In the genomic region with DNA sequence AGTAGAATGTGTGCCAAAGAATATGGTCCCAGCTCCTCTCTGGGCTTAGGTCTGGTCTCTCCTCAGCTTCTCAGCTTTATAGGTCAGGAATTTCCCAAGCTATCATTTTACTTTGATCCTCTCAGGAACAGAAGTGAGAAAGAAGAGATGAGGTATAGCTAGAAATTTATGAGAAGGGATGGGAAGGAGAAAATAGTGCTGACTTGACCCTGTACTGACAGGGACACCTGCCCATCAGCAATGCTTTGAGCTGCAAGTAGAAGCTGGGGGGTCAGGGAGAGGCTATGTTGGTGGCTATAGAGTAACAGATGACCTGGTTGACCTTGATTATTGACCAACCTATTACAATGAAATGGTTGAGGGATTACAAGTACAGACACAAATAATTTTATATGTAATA, we compare ENCODE assay signal across 16 cellular contexts.
DNase-seq lines count a peak whose midpoint lies in the region; ATAC-seq, FAIRE-seq and TF ChIP-seq lines count a peak whose summit lies in the region.
"Had no signal": no experiment of that assay in that cellular context is flagged by ENCODE, and none has a peak within 500 bp of the region (broad histone marks: within the 10 kb centered on the region; RNA-seq: fewer than 3 reads in every experiment).

No MANE protein-coding gene starts in this region.

- H3K27ac ChIP-seq in KOPT-K1 (ENCODE audit: low read depth, low read length, poor library complexity, severe bottlenecking) (peak overlapping the region; percentile 70), GM12878 (ENCODE audit: control insufficient read depth, insufficient read depth) (0 out of 2 replicates have a peak overlapping the region, but pooled peaks have one; percentile 10), skeletal muscle tissue (ENCODE audit: low read depth, low read length) (peak overlapping the region; percentile 16), tibial nerve (no peak overlapping the region), ovary (no peak overlapping the region)
- H3K27ac ChIP-seq: PC-9, testis had no signal

- no peak for FAIRE-seq in GM12878 (lab: Jason Lieb, UNC)

- TF ChIP-seq CTCF in GM12865 (IDR thresholded peaks at IDR 0.05; ENCODE audit: insufficient read depth, low read depth, low read length, missing control alignments) (no peak), GM12878 (IDR thresholded peaks at IDR 0.05 in 2 of 3, conservative IDR thresholded peaks at IDR 0.05 in 1 of 3; ENCODE audit: control insufficient read depth in 2 of 3, extremely low read depth in 1 of 3, insufficient read depth in 1 of 3, low read depth in 3 of 3, low read length in 3 of 3) (no peak), tibial nerve (IDR thresholded peaks at IDR 0.05) (no peak), ovary (IDR thresholded peaks at IDR 0.05) (no peak)

- SMC1A ChIA-PET in GM12878 (lab: Charles Lee; ENCODE audit: uncharacterized antibody, unreplicated experiment), result interaction anchor here (0.6 to 7.7 kb wide), 27 partner anchors 13 to 878 kb away, joined by 3 to 125 read pairs (median 6); no protein-coding TSS in a partner anchor

- H3K9me3 ChIP-seq in KOPT-K1 (ENCODE audit: insufficient read depth, low read length, poor library complexity, severe bottlenecking) (peaks cover 9% of the 10 kb centered on the region), GM12878 (replicated peaks; ENCODE audit: control insufficient read depth, insufficient read depth, low read length) (no peaks in the 10 kb centered on the region; the same call in 1 of the 3 replicates), skeletal muscle tissue (ENCODE audit: control insufficient read depth in 3 of 3, low read length in 3 of 3) (no peaks in the 10 kb centered on the region), tibial nerve (no peaks in the 10 kb centered on the region), ovary (no peaks in the 10 kb centered on the region)
- H3K9me3 ChIP-seq: testis had no signal

- no peak for TF ChIP-seq POLR2A in GM12878 (IDR thresholded peaks at IDR 0.05; ENCODE audit: low read depth, low read length)
- no peak for TF ChIP-seq POLR2A in tibial nerve (IDR thresholded peaks at IDR 0.05)
- TF ChIP-seq POLR2A in ovary (IDR thresholded peaks at IDR 0.05), result no peak

- intact Hi-C loops in GM12878 (cut with micrococcal nuclease; ENCODE audit: unreplicated experiment) (loop anchor here (10.0 kb wide), 1 partner anchor 86 kb away; no protein-coding TSS in a partner anchor), ovary (cut with DNase I) (no loop called here)

- no peak overlapping the region for H3K4me3 ChIP-seq in GM12865 (ENCODE audit: low read depth, low read length)
- H3K4me3 ChIP-seq in GM12878, result no peak overlapping the region
- H3K4me3 ChIP-seq in skeletal muscle tissue (ENCODE audit: low read length in 3 of 3), result no peak overlapping the region
- no peak overlapping the region for H3K4me3 ChIP-seq in tibial nerve
- H3K4me3 ChIP-seq in ovary, result no peak overlapping the region
- H3K4me3 ChIP-seq: coronary artery, PC-9, testis had no signal

- peak; percentile 17 for ATAC-seq in GM12878
- ATAC-seq in GM21619 (IDR thresholded peaks at IDR 0.05; ENCODE audit: unreplicated experiment), result no peak

- TF ChIP-seq EP300 in GM12878 (IDR thresholded peaks at IDR 0.05; ENCODE audit: borderline replicate concordance in 1 of 2, control insufficient read depth in 1 of 2, low read depth in 2 of 2, low read length in 2 of 2), result no peak
- TF ChIP-seq EP300 in tibial nerve (IDR thresholded peaks at IDR 0.05), result no peak
- TF ChIP-seq EP300 in ovary (IDR thresholded peaks at IDR 0.05), result no peak

- CTCF ChIA-PET in GM12878 (lab: Yijun Ruan, JAX), result interaction anchor here (0.7 to 4.4 kb wide), 17 partner anchors 12 to 135 kb away, joined by 3 to 25 read pairs (median 5); no protein-coding TSS in a partner anchor

- H3K79me2 ChIP-seq in GM12878 (ENCODE audit: control insufficient read depth, insufficient read depth, low read length), result no peaks in the 10 kb centered on the region

- H3K27me3 ChIP-seq in GM12878 (replicated peaks in 1 of 2; ENCODE audit: control insufficient read depth in 2 of 2, insufficient read depth in 2 of 2, low read length in 1 of 2), result no peaks in the 10 kb centered on the region
- H3K27me3 ChIP-seq in skeletal muscle tissue (ENCODE audit: control insufficient read depth in 3 of 3, insufficient read depth in 3 of 3, low read length in 3 of 3), result no peaks in the 10 kb centered on the region
- H3K27me3 ChIP-seq in tibial nerve, result no peaks in the 10 kb centered on the region
- H3K27me3 ChIP-seq in ovary, result no peaks in the 10 kb centered on the region
- H3K27me3 ChIP-seq: testis had no signal

- H2AFZ ChIP-seq in GM12878 (ENCODE audit: control insufficient read depth, low read depth, low read length), result no peak overlapping the region
- H2AFZ ChIP-seq: PC-9 had no signal

- no TSS peak for BruUV-seq in GM12878 (replicated peaks; lab: Mats Ljungman, UMichigan)

- POLR2A ChIA-PET in GM12878 (lab: Charles Lee), result interaction anchor here (1.0 to 6.1 kb wide), 12 partner anchors 12 to 91 kb away, joined by 3 to 52 read pairs (median 6); no protein-coding TSS in a partner anchor

- no peaks in the 10 kb centered on the region for H4K20me1 ChIP-seq in GM12878 (ENCODE audit: control insufficient read depth, insufficient read depth)

- peaks cover 25% of the 10 kb centered on the region for H3K4me1 ChIP-seq in GM12878 (ENCODE audit: control insufficient read depth, insufficient read depth, low read length)
- H3K4me1 ChIP-seq in skeletal muscle tissue (ENCODE audit: control insufficient read depth in 3 of 3, insufficient read depth in 3 of 3, low read length in 3 of 3), result peaks cover 19 to 40% (median 21%) of the 10 kb centered on the region in 3 donors
- H3K4me1 ChIP-seq in tibial nerve, result peaks cover 0 to 49% (median 22%) of the 10 kb centered on the region in 4 donors
- peaks cover 8% of the 10 kb centered on the region for H3K4me1 ChIP-seq in ovary (ENCODE audit: insufficient read depth)

- DNase-seq in GM12865 (ENCODE audit: low read depth) (peak; percentile 51), GM12878 (ENCODE audit: low read depth, low spot score) (no peak), tibial nerve (ENCODE audit: low spot score in 2 of 2) (no peak), ovary (no peak)
- DNase-seq: activated CD4-positive, alpha-beta T cell treated with anti-CD3 and anti-CD28 coated beads, Interleukin-2, amount 50 U/mL, for 48 hours; aorta; H9; Karpas-422; NCI-H1105; PC-9; stimulated activated CD4-positive, alpha-beta T cell treated with anti-CD3 and anti-CD28 coated beads, Interleukin-4, amount 100 ng/mL, for 24 hours; testis had no signal

- in situ Hi-C loops in GM12878 (cut with MboI), result no loop called here

- RAD21 ChIA-PET in GM12878 (lab: Charles Lee; ENCODE audit: unreplicated experiment), result interaction anchor here (0.7 to 7.9 kb wide), 24 partner anchors 12 to 134 kb away, joined by 3 to 103 read pairs (median 4); partner anchors contain the start of gene XCL2

- peak overlapping the region; percentile 28 for H3K4me2 ChIP-seq in GM12878 (ENCODE audit: control insufficient read depth, insufficient read depth)
- H3K4me2 ChIP-seq: PC-9 had no signal

- no peaks in the 10 kb centered on the region for H3K36me3 ChIP-seq in KOPT-K1 (ENCODE audit: insufficient read depth, low read length)
- no peaks in the 10 kb centered on the region for H3K36me3 ChIP-seq in GM12878 (ENCODE audit: control insufficient read depth in 2 of 2, insufficient read depth in 2 of 2, low read length in 1 of 2)
- H3K36me3 ChIP-seq in skeletal muscle tissue (ENCODE audit: control insufficient read depth in 3 of 3, insufficient read depth in 3 of 3, low read length in 3 of 3), result no peaks in the 10 kb centered on the region
- H3K36me3 ChIP-seq in tibial nerve, result no peaks in the 10 kb centered on the region
- no peaks in the 10 kb centered on the region for H3K36me3 ChIP-seq in ovary

- TF ChIP-seq RAD21 in GM12878 (IDR thresholded peaks at IDR 0.05; ENCODE audit: insufficient read depth, low read depth, low read length), result no peak

- H3K9ac ChIP-seq in GM12878 (ENCODE audit: control insufficient read depth, insufficient read depth, low read length) (no peak overlapping the region), skeletal muscle tissue (ENCODE audit: low read depth in 1 of 3, low read length in 3 of 3) (no peak overlapping the region)

TF ChIP-seq in GM12878, 131 proteins besides CTCF, POLR2A, EP300 and RAD21 (continues in another document):
- TF ChIP-seq, protein P1, sequence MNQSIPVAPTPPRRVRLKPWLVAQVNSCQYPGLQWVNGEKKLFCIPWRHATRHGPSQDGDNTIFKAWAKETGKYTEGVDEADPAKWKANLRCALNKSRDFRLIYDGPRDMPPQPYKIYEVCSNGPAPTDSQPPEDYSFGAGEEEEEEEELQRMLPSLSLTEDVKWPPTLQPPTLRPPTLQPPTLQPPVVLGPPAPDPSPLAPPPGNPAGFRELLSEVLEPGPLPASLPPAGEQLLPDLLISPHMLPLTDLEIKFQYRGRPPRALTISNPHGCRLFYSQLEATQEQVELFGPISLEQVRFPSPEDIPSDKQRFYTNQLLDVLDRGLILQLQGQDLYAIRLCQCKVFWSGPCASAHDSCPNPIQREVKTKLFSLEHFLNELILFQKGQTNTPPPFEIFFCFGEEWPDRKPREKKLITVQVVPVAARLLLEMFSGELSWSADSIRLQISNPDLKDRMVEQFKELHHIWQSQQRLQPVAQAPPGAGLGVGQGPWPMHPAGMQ (IDR thresholded peaks at IDR 0.05; ENCODE audit: borderline replicate concordance), result no peak
- TF ChIP-seq MTA2 (IDR thresholded peaks at IDR 0.05; ENCODE audit: low read depth) (no peak), POLR2AphosphoS5 (IDR thresholded peaks at IDR 0.05; ENCODE audit: low read length) (no peak), WRNIP1 (IDR thresholded peaks at IDR 0.05; ENCODE audit: borderline replicate concordance, low read depth, low read length) (no peak), KAT2A (conservative IDR thresholded peaks at IDR 0.05; ENCODE audit: control insufficient read depth, low read depth, low read length) (no peak)
- TF ChIP-seq, protein P2, sequence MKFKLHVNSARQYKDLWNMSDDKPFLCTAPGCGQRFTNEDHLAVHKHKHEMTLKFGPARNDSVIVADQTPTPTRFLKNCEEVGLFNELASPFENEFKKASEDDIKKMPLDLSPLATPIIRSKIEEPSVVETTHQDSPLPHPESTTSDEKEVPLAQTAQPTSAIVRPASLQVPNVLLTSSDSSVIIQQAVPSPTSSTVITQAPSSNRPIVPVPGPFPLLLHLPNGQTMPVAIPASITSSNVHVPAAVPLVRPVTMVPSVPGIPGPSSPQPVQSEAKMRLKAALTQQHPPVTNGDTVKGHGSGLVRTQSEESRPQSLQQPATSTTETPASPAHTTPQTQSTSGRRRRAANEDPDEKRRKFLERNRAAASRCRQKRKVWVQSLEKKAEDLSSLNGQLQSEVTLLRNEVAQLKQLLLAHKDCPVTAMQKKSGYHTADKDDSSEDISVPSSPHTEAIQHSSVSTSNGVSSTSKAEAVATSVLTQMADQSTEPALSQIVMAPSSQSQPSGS (IDR thresholded peaks at IDR 0.05; ENCODE audit: low read length), result no peak

Comparison
In these comparisons a context has a peak if more than half of its experiments do, and no peak if none do; other contexts are left out.
1. H3K27ac ChIP-seq: peak in KOPT-K1 (single experiment), GM12878 (single experiment) and skeletal muscle tissue (single experiment); none in tibial nerve (0 of 4) and ovary (0 of 2).